In the genomic region with DNA sequence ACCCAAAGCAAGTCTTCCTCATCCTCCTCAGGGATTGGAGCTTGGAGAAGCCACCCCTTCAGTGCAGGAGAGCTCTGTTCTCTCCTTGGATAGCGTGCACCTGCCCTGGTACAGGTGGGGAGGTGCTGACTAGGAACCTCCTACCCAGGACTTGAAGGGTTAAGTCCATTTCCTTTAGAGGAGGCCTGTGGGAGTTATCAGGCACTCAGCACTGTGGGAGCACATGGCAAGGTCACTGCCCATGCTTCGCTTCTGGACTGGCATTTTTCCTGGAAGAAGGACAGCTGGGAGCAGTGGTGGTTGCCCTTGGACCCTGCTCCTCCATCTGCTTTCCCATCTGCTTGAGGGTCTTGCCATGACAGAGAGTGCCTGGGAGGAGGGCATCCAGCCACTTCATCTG, we compare ENCODE assay signal across 1 cellular context.
TF ChIP-seq lines count a peak whose summit lies in the region.

No MANE protein-coding gene starts in this region.

TF ChIP-seq in H1, 55 proteins besides CTCF, POLR2A, EP300 and RAD21 (continued from another document):
- no peak for TF ChIP-seq NANOG (IDR thresholded peaks at IDR 0.05; ENCODE audit: insufficient read depth, low read depth, low read length, poor library complexity, severe bottlenecking)
- no peak for TF ChIP-seq TCF12 (IDR thresholded peaks at IDR 0.05; ENCODE audit: low read depth, low read length)
- TF ChIP-seq RNF2 (IDR thresholded peaks at IDR 0.05; ENCODE audit: borderline replicate concordance, low read depth, low read length, missing control alignments, poor library complexity, severe bottlenecking): no peak
- TF ChIP-seq EZH2 (IDR thresholded peaks at IDR 0.05; ENCODE audit: low read depth, low read length, severe bottlenecking): no peak
- TF ChIP-seq, protein P1, sequence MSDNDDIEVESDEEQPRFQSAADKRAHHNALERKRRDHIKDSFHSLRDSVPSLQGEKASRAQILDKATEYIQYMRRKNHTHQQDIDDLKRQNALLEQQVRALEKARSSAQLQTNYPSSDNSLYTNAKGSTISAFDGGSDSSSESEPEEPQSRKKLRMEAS (IDR thresholded peaks at IDR 0.05): no peak
- TF ChIP-seq, protein P2, sequence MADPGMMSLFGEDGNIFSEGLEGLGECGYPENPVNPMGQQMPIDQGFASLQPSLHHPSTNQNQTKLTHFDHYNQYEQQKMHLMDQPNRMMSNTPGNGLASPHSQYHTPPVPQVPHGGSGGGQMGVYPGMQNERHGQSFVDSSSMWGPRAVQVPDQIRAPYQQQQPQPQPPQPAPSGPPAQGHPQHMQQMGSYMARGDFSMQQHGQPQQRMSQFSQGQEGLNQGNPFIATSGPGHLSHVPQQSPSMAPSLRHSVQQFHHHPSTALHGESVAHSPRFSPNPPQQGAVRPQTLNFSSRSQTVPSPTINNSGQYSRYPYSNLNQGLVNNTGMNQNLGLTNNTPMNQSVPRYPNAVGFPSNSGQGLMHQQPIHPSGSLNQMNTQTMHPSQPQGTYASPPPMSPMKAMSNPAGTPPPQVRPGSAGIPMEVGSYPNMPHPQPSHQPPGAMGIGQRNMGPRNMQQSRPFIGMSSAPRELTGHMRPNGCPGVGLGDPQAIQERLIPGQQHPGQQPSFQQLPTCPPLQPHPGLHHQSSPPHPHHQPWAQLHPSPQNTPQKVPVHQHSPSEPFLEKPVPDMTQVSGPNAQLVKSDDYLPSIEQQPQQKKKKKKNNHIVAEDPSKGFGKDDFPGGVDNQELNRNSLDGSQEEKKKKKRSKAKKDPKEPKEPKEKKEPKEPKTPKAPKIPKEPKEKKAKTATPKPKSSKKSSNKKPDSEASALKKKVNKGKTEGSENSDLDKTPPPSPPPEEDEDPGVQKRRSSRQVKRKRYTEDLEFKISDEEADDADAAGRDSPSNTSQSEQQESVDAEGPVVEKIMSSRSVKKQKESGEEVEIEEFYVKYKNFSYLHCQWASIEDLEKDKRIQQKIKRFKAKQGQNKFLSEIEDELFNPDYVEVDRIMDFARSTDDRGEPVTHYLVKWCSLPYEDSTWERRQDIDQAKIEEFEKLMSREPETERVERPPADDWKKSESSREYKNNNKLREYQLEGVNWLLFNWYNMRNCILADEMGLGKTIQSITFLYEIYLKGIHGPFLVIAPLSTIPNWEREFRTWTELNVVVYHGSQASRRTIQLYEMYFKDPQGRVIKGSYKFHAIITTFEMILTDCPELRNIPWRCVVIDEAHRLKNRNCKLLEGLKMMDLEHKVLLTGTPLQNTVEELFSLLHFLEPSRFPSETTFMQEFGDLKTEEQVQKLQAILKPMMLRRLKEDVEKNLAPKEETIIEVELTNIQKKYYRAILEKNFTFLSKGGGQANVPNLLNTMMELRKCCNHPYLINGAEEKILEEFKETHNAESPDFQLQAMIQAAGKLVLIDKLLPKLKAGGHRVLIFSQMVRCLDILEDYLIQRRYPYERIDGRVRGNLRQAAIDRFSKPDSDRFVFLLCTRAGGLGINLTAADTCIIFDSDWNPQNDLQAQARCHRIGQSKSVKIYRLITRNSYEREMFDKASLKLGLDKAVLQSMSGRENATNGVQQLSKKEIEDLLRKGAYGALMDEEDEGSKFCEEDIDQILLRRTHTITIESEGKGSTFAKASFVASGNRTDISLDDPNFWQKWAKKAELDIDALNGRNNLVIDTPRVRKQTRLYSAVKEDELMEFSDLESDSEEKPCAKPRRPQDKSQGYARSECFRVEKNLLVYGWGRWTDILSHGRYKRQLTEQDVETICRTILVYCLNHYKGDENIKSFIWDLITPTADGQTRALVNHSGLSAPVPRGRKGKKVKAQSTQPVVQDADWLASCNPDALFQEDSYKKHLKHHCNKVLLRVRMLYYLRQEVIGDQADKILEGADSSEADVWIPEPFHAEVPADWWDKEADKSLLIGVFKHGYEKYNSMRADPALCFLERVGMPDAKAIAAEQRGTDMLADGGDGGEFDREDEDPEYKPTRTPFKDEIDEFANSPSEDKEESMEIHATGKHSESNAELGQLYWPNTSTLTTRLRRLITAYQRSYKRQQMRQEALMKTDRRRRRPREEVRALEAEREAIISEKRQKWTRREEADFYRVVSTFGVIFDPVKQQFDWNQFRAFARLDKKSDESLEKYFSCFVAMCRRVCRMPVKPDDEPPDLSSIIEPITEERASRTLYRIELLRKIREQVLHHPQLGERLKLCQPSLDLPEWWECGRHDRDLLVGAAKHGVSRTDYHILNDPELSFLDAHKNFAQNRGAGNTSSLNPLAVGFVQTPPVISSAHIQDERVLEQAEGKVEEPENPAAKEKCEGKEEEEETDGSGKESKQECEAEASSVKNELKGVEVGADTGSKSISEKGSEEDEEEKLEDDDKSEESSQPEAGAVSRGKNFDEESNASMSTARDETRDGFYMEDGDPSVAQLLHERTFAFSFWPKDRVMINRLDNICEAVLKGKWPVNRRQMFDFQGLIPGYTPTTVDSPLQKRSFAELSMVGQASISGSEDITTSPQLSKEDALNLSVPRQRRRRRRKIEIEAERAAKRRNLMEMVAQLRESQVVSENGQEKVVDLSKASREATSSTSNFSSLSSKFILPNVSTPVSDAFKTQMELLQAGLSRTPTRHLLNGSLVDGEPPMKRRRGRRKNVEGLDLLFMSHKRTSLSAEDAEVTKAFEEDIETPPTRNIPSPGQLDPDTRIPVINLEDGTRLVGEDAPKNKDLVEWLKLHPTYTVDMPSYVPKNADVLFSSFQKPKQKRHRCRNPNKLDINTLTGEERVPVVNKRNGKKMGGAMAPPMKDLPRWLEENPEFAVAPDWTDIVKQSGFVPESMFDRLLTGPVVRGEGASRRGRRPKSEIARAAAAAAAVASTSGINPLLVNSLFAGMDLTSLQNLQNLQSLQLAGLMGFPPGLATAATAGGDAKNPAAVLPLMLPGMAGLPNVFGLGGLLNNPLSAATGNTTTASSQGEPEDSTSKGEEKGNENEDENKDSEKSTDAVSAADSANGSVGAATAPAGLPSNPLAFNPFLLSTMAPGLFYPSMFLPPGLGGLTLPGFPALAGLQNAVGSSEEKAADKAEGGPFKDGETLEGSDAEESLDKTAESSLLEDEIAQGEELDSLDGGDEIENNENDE (IDR thresholded peaks at IDR 0.05; ENCODE audit: insufficient replicate concordance, low read length): no peak
